In genomic region chr3:178703268-178703975, GRCh38 we compare ENCODE assay signal across 13 cellular contexts.
DNase-seq lines count a peak whose midpoint lies in the region; ATAC-seq, FAIRE-seq and TF ChIP-seq lines count a peak whose summit lies in the region.
"Had no signal": no experiment of that assay in that cellular context is flagged by ENCODE, and none has a peak within 500 bp of the region (broad histone marks: within the 10 kb centered on the region; RNA-seq: fewer than 3 reads in every experiment).

No MANE protein-coding gene starts in this region.

- H3K4me3 ChIP-seq in astrocyte of the spinal cord (ENCODE audit: low read depth, low read length) (no peak overlapping the region), kidney (ENCODE audit: low read length in 2 of 2) (no peak overlapping the region)
- H3K4me3 ChIP-seq: colonic mucosa, suprapubic skin had no signal

- TF ChIP-seq CTCF in astrocyte of the spinal cord (IDR thresholded peaks at IDR 0.05; ENCODE audit: low read depth, low read length) (peak; percentile 24), GM13977 (IDR thresholded peaks at IDR 0.05; ENCODE audit: extremely low read depth, insufficient read depth, missing control alignments) (no peak), kidney (IDR thresholded peaks at IDR 0.05; ENCODE audit: borderline replicate concordance, extremely low read depth, insufficient read depth) (no peak)

- H3K27ac ChIP-seq in kidney (ENCODE audit: low read depth in 2 of 2, low read length in 2 of 2), result no peak overlapping the region
- H3K27ac ChIP-seq: colonic mucosa, suprapubic skin had no signal

- DNase-seq in NCI-H510A treated with DMSO at 0.1 percent for 48 hours (lab: John Stamatoyannopoulos, UW) (peak; percentile 27), NCI-H510A (lab: John Stamatoyannopoulos, UW) (no peak), astrocyte of the spinal cord (ENCODE audit: low read depth, low spot score) (peak; percentile 85), inferior parietal cortex (ENCODE audit: extremely low spot score) (peak; percentile 62), GM13977 (ENCODE audit: low spot score) (no peak), kidney (no peak)
- DNase-seq: activated effector memory CD4-positive, alpha-beta T cell treated with Interleukin-2 at 50 U/mL for 16 hours; colonic mucosa; NCI-H1417 had no signal

- H3K36me3 ChIP-seq in kidney (ENCODE audit: control insufficient read depth in 1 of 2, insufficient read depth in 2 of 2, low read length in 2 of 2), result no peaks in the 10 kb centered on the region
- H3K36me3 ChIP-seq: colonic mucosa, suprapubic skin had no signal

- in situ Hi-C loops in astrocyte of the spinal cord (cut with HindIII; ENCODE audit: low sequenced_read_pairs) (no loop called here), GM13977 (cut with MboI; ENCODE audit: low pct_unique_long_range_greater_than_20kb, low sequenced_read_pairs, unreplicated experiment) (no loop called here)

- intact Hi-C loops in kidney (cut with DNase I), result no loop called here

- H3K9me3 ChIP-seq in kidney (ENCODE audit: control insufficient read depth in 1 of 2, low read length in 2 of 2), result no peaks in the 10 kb centered on the region
- H3K9me3 ChIP-seq: colonic mucosa, suprapubic skin had no signal

- H3K4me1 ChIP-seq in kidney (ENCODE audit: control insufficient read depth in 1 of 2, insufficient read depth in 1 of 2, low read depth in 1 of 2, low read length in 2 of 2), result peaks cover 3 to 4% of the 10 kb centered on the region in 2 donors
- H3K4me1 ChIP-seq: colonic mucosa had no signal

- no peak overlapping the region for H3K9ac ChIP-seq in kidney (ENCODE audit: low read length in 2 of 2)

- no peak for ATAC-seq in GM19328 (IDR thresholded peaks at IDR 0.05; ENCODE audit: unreplicated experiment)
- ATAC-seq in GM19395 (IDR thresholded peaks at IDR 0.05; ENCODE audit: unreplicated experiment), result no peak

- FAIRE-seq in kidney (lab: Jason Lieb, UNC), result no peak
- FAIRE-seq: A204.1 had no signal

Comparison
In these comparisons a context has a peak if more than half of its experiments do, and no peak if none do; other contexts are left out.
1. DNase-seq: peak in NCI-H510A treated with DMSO at 0.1 percent for 48 hours (single experiment), astrocyte of the spinal cord (single experiment) and inferior parietal cortex (single experiment); none in NCI-H510A (single experiment), GM13977 (single experiment) and kidney (single experiment).